8 cellular contexts compared by ENCODE assay signal in genomic region chr22:39997939-39998726, GRCh38. TPM values are rescaled to one million over a fixed set of nuclear protein-coding genes. Genes with fewer than 3 reads are reported as not detected.
DNase-seq lines count a peak whose midpoint lies in the region; ATAC-seq and TF ChIP-seq lines count a peak whose summit lies in the region.

No MANE protein-coding gene starts in this region.

- no peaks in the 10 kb centered on the region for H3K27me3 ChIP-seq in parathyroid adenoma (ENCODE audit: control insufficient read depth, insufficient read depth, low read length)

- no peak overlapping the region for H3K9ac ChIP-seq in parathyroid adenoma

- TF ChIP-seq CTCF in epithelial cell of esophagus (IDR thresholded peaks at IDR 0.05; ENCODE audit: insufficient read depth, low read depth, low read length, missing control alignments) (no peak), parathyroid adenoma (IDR thresholded peaks at IDR 0.05) (no peak)

- no peaks in the 10 kb centered on the region for H3K9me3 ChIP-seq in parathyroid adenoma (ENCODE audit: control insufficient read depth, low read length)

- peak overlapping the region; percentile 39 for H3K4me2 ChIP-seq in parathyroid adenoma (ENCODE audit: low read length)

- intact Hi-C loops in posterior vena cava (cut with DNase I): no loop called here

- no peaks in the 10 kb centered on the region for H3K36me3 ChIP-seq in parathyroid adenoma (ENCODE audit: control insufficient read depth, insufficient read depth, low read length)

- DNase-seq in HK-2 (ENCODE audit: unreplicated experiment) (peak; percentile 34), NCI-H69 (lab: John Stamatoyannopoulos, UW) (peak; percentile 100), epithelial cell of esophagus (ENCODE audit: low read depth) (peak; percentile 80), posterior vena cava (ENCODE audit: low spot score) (no peak)

- no peak overlapping the region for H2AFZ ChIP-seq in parathyroid adenoma

- H3K79me2 ChIP-seq in parathyroid adenoma: no peaks in the 10 kb centered on the region

- H3K4me3 ChIP-seq in epithelial cell of esophagus (ENCODE audit: low read length) (peak overlapping the region; percentile 83), parathyroid adenoma (ENCODE audit: low read depth, low read length) (no peak overlapping the region)

- ATAC-seq in GM18867 (IDR thresholded peaks at IDR 0.05; ENCODE audit: unreplicated experiment): no peak
- ATAC-seq in HG03354 (IDR thresholded peaks at IDR 0.05; ENCODE audit: poor library complexity, severe bottlenecking, unreplicated experiment): no peak
- no peak for ATAC-seq in HG03196 (IDR thresholded peaks at IDR 0.05; ENCODE audit: unreplicated experiment)

- H3K4me1 ChIP-seq in parathyroid adenoma: no peaks in the 10 kb centered on the region

- H3K27ac ChIP-seq in parathyroid adenoma: no peak overlapping the region

RNA-seq across cellular contexts. Expression of gene FAM83F, which starts 3.4 kb away (rescaled TPM):
- total RNA-seq in posterior vena cava: under 1 TPM in 1 of 2 donors, not detected in 1; 0.42 TPM

RNA-seq across cellular contexts. Expression of gene TMA7B, which starts 37.9 kb away (rescaled TPM):
- under 1 TPM in 1 of 2 donors, not detected in 1; 0.29 TPM for total RNA-seq in posterior vena cava
